Comparison of ENCODE assay signal across 15 cellular contexts in the genomic region with DNA sequence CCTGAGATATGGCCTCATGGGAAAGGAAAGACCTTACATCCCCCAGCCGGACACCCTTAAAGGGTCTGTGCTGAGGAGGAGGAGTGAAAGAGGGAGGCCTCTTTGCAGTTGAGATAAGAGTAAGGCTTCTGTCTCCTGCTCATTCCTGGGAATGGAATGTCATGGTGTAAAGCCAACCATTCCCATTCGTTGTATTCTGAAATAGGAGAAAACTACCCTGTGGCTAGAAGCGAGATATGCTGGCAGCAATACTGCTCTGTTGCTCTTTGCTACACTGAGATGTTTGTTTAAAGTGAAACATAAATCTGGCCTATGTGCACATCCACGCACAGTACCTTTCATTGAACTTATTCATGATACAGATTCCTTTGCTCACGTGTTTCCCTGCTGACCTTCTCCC. TPM values are rescaled to one million over a fixed set of nuclear protein-coding genes. Genes with fewer than 3 reads are reported as not detected.
DNase-seq lines count a peak whose midpoint lies in the region; ATAC-seq and TF ChIP-seq lines count a peak whose summit lies in the region.
"Had no signal": no experiment of that assay in that cellular context is flagged by ENCODE, and none has a peak within 500 bp of the region (broad histone marks: within the 10 kb centered on the region; RNA-seq: fewer than 3 reads in every experiment).

No MANE protein-coding gene starts in this region.

- CTCF ChIA-PET in Caco-2 (lab: Charles Lee) (no interaction called here), WTC11 (lab: Charles Lee) (interaction anchor here (0.7 to 1.5 kb wide), 4 partner anchors 10 to 75 kb away, joined by 4 to 10 read pairs (median 6); a partner anchor contains a TSS)

- intact Hi-C loops in Caco-2 (cut with micrococcal nuclease; ENCODE audit: unreplicated experiment): loop anchor here (1.0 kb wide), 1 partner anchor 13 kb away; no protein-coding TSS in a partner anchor

- no TSS peak for BruUV-seq in Caco-2 (replicated peaks; lab: Mats Ljungman, UMichigan)

- no peaks in the 10 kb centered on the region for H3K27me3 ChIP-seq in Caco-2 (replicated peaks; ENCODE audit: control insufficient read depth, insufficient read depth, low read length)
- H3K27me3 ChIP-seq: breast epithelium, tibial nerve had no signal

- peak overlapping the region; percentile 77 for H3K27ac Mint-ChIP-seq in Caco-2 (ENCODE audit: unreplicated experiment)
- peak overlapping the region; percentile 98 for H3K27ac Mint-ChIP-seq in WTC11
- H3K27ac Mint-ChIP-seq in mesothelial cell of epicardium: peak overlapping the region; percentile 98
- H3K27ac Mint-ChIP-seq: memory B cell, T-cell had no signal

- no peak for TF ChIP-seq POLR2A in erythroblast (IDR thresholded peaks at IDR 0.05; ENCODE audit: low read length)

- H3K4me1 Mint-ChIP-seq in Caco-2 (ENCODE audit: low read depth, unreplicated experiment): peaks cover 39% of the 10 kb centered on the region
- H3K4me1 Mint-ChIP-seq in WTC11: peaks cover 26% of the 10 kb centered on the region
- peaks cover 46% of the 10 kb centered on the region for H3K4me1 Mint-ChIP-seq in mesothelial cell of epicardium

- H3K4me3 Mint-ChIP-seq in Caco-2 (ENCODE audit: unreplicated experiment): peak overlapping the region; percentile 34
- peak overlapping the region; percentile 98; the same call in 1 of the 2 replicates for H3K4me3 Mint-ChIP-seq in WTC11
- H3K4me3 Mint-ChIP-seq in mesothelial cell of epicardium: peak overlapping the region; percentile 88
- H3K4me3 Mint-ChIP-seq: memory B cell, T-cell had no signal

- H3K36me3 ChIP-seq in Caco-2 (ENCODE audit: control insufficient read depth, insufficient read depth, low read length): no peaks in the 10 kb centered on the region
- H3K36me3 ChIP-seq: breast epithelium had no signal

- POLR2A ChIA-PET in Caco-2 (lab: Charles Lee) (no interaction called here), WTC11 (lab: Charles Lee) (interaction anchor here (1.0 to 1.7 kb wide), 4 partner anchors 10 to 60 kb away, joined by 3 to 10 read pairs (median 6); a partner anchor contains a TSS)

- peaks cover 45% of the 10 kb centered on the region for H3K4me1 ChIP-seq in Caco-2
- H3K4me1 ChIP-seq: breast epithelium had no signal

- H3K9me3 ChIP-seq in Caco-2: no peaks in the 10 kb centered on the region

- in situ Hi-C loops in KBM-7 (cut with MboI; ENCODE audit: low pct_unique_long_range_greater_than_20kb, low sequenced_read_pairs): no loop called here

- H3K27me3 Mint-ChIP-seq in Caco-2 (ENCODE audit: insufficient read depth, unreplicated experiment): no peaks in the 10 kb centered on the region
- no peaks in the 10 kb centered on the region for H3K27me3 Mint-ChIP-seq in WTC11 (ENCODE audit: low read depth)
- H3K27me3 Mint-ChIP-seq in mesothelial cell of epicardium (ENCODE audit: low read depth): no peaks in the 10 kb centered on the region
- H3K27me3 Mint-ChIP-seq: activated naive CD8-positive, alpha-beta T cell treated with anti-CD3 and anti-CD28 coated beads for 36 hours; memory B cell; T-cell had no signal

- H3K9me3 Mint-ChIP-seq in Caco-2 (ENCODE audit: unreplicated experiment): no peaks in the 10 kb centered on the region
- no peaks in the 10 kb centered on the region for H3K9me3 Mint-ChIP-seq in WTC11
- H3K9me3 Mint-ChIP-seq in mesothelial cell of epicardium: no peaks in the 10 kb centered on the region
- H3K9me3 Mint-ChIP-seq: activated naive CD8-positive, alpha-beta T cell treated with anti-CD3 and anti-CD28 coated beads for 36 hours; memory B cell; T-cell had no signal

- ATAC-seq in WTC11 (no peak), HG02970 (IDR thresholded peaks at IDR 0.05; ENCODE audit: low FRiP score, unreplicated experiment) (no peak)

- H3K4me3 ChIP-seq in Caco-2 (ENCODE audit: low read depth, low read length): no peak overlapping the region
- no peak overlapping the region for H3K4me3 ChIP-seq in fibroblast of the aortic adventitia (ENCODE audit: low read depth, low read length)

- TF ChIP-seq CTCF in Caco-2 (IDR thresholded peaks at IDR 0.05; ENCODE audit: insufficient read depth in 1 of 2, low read depth in 1 of 2, low read length in 1 of 2, severe bottlenecking in 1 of 2, unreplicated experiment in 1 of 2) (no peak), WTC11 (IDR thresholded peaks at IDR 0.05) (no peak), fibroblast of the aortic adventitia (IDR thresholded peaks at IDR 0.05; ENCODE audit: insufficient read depth, low read length) (no peak), mesothelial cell of epicardium (IDR thresholded peaks at IDR 0.05; ENCODE audit: unreplicated experiment) (no peak)

- DNase-seq in Caco-2 (no peak), WTC11 (ENCODE audit: low spot score) (no peak), fibroblast of the aortic adventitia (ENCODE audit: low read depth) (peak; percentile 73), mesothelial cell of epicardium (ENCODE audit: low spot score in 2 of 2, unreplicated experiment in 2 of 2) (no peak), dermis blood vessel endothelial cell (no peak), KBM-7 (no peak), erythroblast (lab: John Stamatoyannopoulos, UW) (no peak)
- DNase-seq: ACHN; activated naive CD8-positive, alpha-beta T cell treated with anti-CD3 and anti-CD28 coated beads for 36 hours; NCI-H510A treated with DMSO at 0.1 percent for 48 hours had no signal

- peaks cover 73% of the 10 kb centered on the region for H3K36me3 Mint-ChIP-seq in Caco-2 (ENCODE audit: insufficient read depth, unreplicated experiment)
- H3K36me3 Mint-ChIP-seq in WTC11: peaks cover 23% of the 10 kb centered on the region
- peaks cover 20% of the 10 kb centered on the region for H3K36me3 Mint-ChIP-seq in mesothelial cell of epicardium

TF ChIP-seq in WTC11, 78 proteins besides CTCF, POLR2A, EP300 and RAD21 (continues in another document):
- TF ChIP-seq, protein P1, sequence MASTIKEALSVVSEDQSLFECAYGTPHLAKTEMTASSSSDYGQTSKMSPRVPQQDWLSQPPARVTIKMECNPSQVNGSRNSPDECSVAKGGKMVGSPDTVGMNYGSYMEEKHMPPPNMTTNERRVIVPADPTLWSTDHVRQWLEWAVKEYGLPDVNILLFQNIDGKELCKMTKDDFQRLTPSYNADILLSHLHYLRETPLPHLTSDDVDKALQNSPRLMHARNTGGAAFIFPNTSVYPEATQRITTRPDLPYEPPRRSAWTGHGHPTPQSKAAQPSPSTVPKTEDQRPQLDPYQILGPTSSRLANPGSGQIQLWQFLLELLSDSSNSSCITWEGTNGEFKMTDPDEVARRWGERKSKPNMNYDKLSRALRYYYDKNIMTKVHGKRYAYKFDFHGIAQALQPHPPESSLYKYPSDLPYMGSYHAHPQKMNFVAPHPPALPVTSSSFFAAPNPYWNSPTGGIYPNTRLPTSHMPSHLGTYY (CRISPR knock-in tag; IDR thresholded peaks at IDR 0.05): no peak
- TF ChIP-seq, protein P2, sequence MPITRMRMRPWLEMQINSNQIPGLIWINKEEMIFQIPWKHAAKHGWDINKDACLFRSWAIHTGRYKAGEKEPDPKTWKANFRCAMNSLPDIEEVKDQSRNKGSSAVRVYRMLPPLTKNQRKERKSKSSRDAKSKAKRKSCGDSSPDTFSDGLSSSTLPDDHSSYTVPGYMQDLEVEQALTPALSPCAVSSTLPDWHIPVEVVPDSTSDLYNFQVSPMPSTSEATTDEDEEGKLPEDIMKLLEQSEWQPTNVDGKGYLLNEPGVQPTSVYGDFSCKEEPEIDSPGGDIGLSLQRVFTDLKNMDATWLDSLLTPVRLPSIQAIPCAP (CRISPR knock-in tag; IDR thresholded peaks at IDR 0.05): no peak
- TF ChIP-seq, protein P3, sequence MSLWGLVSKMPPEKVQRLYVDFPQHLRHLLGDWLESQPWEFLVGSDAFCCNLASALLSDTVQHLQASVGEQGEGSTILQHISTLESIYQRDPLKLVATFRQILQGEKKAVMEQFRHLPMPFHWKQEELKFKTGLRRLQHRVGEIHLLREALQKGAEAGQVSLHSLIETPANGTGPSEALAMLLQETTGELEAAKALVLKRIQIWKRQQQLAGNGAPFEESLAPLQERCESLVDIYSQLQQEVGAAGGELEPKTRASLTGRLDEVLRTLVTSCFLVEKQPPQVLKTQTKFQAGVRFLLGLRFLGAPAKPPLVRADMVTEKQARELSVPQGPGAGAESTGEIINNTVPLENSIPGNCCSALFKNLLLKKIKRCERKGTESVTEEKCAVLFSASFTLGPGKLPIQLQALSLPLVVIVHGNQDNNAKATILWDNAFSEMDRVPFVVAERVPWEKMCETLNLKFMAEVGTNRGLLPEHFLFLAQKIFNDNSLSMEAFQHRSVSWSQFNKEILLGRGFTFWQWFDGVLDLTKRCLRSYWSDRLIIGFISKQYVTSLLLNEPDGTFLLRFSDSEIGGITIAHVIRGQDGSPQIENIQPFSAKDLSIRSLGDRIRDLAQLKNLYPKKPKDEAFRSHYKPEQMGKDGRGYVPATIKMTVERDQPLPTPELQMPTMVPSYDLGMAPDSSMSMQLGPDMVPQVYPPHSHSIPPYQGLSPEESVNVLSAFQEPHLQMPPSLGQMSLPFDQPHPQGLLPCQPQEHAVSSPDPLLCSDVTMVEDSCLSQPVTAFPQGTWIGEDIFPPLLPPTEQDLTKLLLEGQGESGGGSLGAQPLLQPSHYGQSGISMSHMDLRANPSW (CRISPR knock-in tag; conservative IDR thresholded peaks at IDR 0.05; ENCODE audit: low read depth): no peak
- no peak for TF ChIP-seq SOX15 (CRISPR knock-in tag; IDR thresholded peaks at IDR 0.05)

RNA-seq across cellular contexts. Expression of a gene that starts 0.8 kb away (rescaled TPM):
- total RNA-seq in Caco-2 (2022) (32.5 and 35.4 TPM in 2 replicates), WTC11 (2021) (39.9 to 43.2 TPM (median 41.7 TPM) in 3 replicates), fibroblast of the aortic adventitia (ENCODE audit: low replicate concordance) (18.3 and 38.7 TPM in 2 replicates), mesothelial cell of epicardium (28.2 to 32.0 TPM (median 29.8 TPM) in 3 replicates), dermis blood vessel endothelial cell (24.2 and 27.2 TPM in 2 replicates)

RNA-seq across cellular contexts. Expression of a gene that starts 14.6 kb away (rescaled TPM):
- total RNA-seq in Caco-2 (2022) (38.6 and 48.2 TPM in 2 replicates), WTC11 (2021) (9.0 to 13.1 TPM (median 9.3 TPM) in 3 replicates), fibroblast of the aortic adventitia (ENCODE audit: low replicate concordance) (4.3 and 11.3 TPM in 2 replicates), mesothelial cell of epicardium (15.5 to 19.2 TPM (median 16.8 TPM) in 3 replicates), dermis blood vessel endothelial cell (7.4 and 9.9 TPM in 2 replicates)

RNA-seq across cellular contexts. Expression of a gene that starts 20.3 kb away (rescaled TPM):
- total RNA-seq in Caco-2 (2022) (70.5 and 78.0 TPM in 2 replicates), WTC11 (2021) (46.6 to 57.0 TPM (median 47.0 TPM) in 3 replicates), fibroblast of the aortic adventitia (ENCODE audit: low replicate concordance) (29.6 and 39.2 TPM in 2 replicates), mesothelial cell of epicardium (72.9 to 77.4 TPM (median 75.9 TPM) in 3 replicates), dermis blood vessel endothelial cell (29.4 and 36.3 TPM in 2 replicates)

RNA-seq across cellular contexts. Expression of a gene that starts 59.5 kb away (rescaled TPM):
- total RNA-seq in Caco-2 (2022) (8.3 and 9.4 TPM in 2 replicates), WTC11 (2021) (60.7 to 80.8 TPM (median 77.8 TPM) in 3 replicates), fibroblast of the aortic adventitia (ENCODE audit: low replicate concordance) (5.0 and 10.3 TPM in 2 replicates), mesothelial cell of epicardium (53.7 to 60.4 TPM (median 56.2 TPM) in 3 replicates), dermis blood vessel endothelial cell (4.1 and 4.6 TPM in 2 replicates)

RNA-seq across cellular contexts. Expression of a gene that starts 59.8 kb away (rescaled TPM):
- total RNA-seq in Caco-2 (2022): 6.2 and 9.1 TPM in 2 replicates
- total RNA-seq in WTC11 (2021): 13.6 to 16.4 TPM (median 15.4 TPM) in 3 replicates
- 13.7 and 15.0 TPM in 2 replicates for total RNA-seq in fibroblast of the aortic adventitia (ENCODE audit: low replicate concordance)
- total RNA-seq in mesothelial cell of epicardium: 29.7 to 33.7 TPM (median 31.3 TPM) in 3 replicates
- total RNA-seq in dermis blood vessel endothelial cell: 13.1 and 31.0 TPM in 2 replicates

Comparison
In these comparisons a context has a peak if more than half of its experiments do, and no peak if none do; other contexts are left out.
1. H3K4me3 Mint-ChIP-seq: peak in every context shown above with its lines; median percentile 98 in WTC11; 88 in mesothelial cell of epicardium; 34 in Caco-2.